8 cellular contexts compared by ENCODE assay signal in the genomic region with DNA sequence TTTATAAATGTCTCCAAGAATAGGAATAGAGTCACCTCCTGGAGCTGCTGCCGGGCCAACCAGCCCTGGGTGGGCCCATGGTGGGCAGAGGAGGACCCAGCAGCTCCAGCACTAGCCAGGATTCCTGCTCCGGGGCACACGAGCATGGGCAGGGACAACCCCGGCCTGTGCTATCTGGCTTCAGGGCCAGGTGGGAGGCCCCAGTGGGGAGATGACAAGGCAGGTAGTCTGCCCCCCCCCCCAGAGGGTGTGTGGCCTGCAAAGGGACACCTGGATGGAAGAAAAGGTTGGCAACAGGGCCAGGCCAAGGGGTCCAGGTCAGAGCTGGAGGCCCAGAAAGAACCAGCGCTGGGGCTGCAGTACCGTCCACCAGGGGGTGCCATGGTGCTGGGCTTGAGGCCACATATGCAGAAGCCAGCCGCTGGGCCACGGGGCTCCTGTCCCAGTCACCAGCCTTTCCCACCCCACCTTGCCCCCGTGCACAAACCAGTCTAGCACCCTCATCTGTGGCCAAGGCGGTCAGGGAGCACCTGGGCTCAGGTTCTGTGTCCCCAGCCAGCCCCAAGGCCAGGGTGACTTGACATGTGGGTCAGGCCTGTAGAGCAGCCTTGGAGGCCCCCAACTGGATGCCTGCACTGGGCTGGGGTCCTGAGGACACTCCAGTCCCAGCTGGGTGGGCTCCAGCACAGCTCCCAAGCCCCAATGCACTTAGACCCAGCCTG. TPM values are rescaled to one million over a fixed set of nuclear protein-coding genes. Genes with fewer than 3 reads are reported as not detected.
DNase-seq lines count a peak whose midpoint lies in the region; ATAC-seq and TF ChIP-seq lines count a peak whose summit lies in the region.

No MANE protein-coding gene starts in this region.

- ATAC-seq in HG03280 (IDR thresholded peaks at IDR 0.05; ENCODE audit: unreplicated experiment) (peak; percentile 46), omental fat pad (ENCODE audit: low FRiP score) (peak; percentile 58), HG02938 (IDR thresholded peaks at IDR 0.05; ENCODE audit: unreplicated experiment) (no peak)

- POLR2A ChIA-PET in RWPE1 (lab: Yijun Ruan, JAX; ENCODE audit: low non-redundant PET): interaction anchor here (0.7 kb wide), 1 partner anchor 127 kb away, joined by 3 read pairs; no protein-coding TSS in a partner anchor

- H3K27ac ChIP-seq in RWPE1 (peak overlapping the region; percentile 81), substantia nigra (ENCODE audit: low read depth, low read length, poor library complexity, severe bottlenecking) (no peak overlapping the region)

- peak; percentile 85 for DNase-seq in CD1c-positive myeloid dendritic cell (ENCODE audit: extremely low spot score)
- DNase-seq in RWPE1 (ENCODE audit: low spot score): peak; percentile 53
- peak; percentile 89 for DNase-seq in activated gamma-delta T cell treated with Interleukin-2 at 50 U/mL for 16 hours
- DNase-seq in foreskin melanocyte: peak; percentile 42
- peak; percentile 86 for DNase-seq in omental fat pad (ENCODE audit: low spot score)
- DNase-seq in substantia nigra (lab: John Stamatoyannopoulos, UW): peak in 45 of 49 donors; percentile 24 to 88 (median 71)

- TF ChIP-seq CTCF in RWPE1 (conservative IDR thresholded peaks at IDR 0.05; ENCODE audit: low read depth): peak; percentile 77
- peak in 2 of 3 donors; percentile 32 to 87 for TF ChIP-seq CTCF in omental fat pad (IDR thresholded peaks at IDR 0.05)

- CTCF ChIA-PET in RWPE1 (lab: Yijun Ruan, JAX): interaction anchor here (0.6 to 7.5 kb wide), 31 partner anchors 9 to 598 kb away, joined by 3 to 161 read pairs (median 4); a partner anchor contains a TSS

RNA-seq across cellular contexts. Expression of a gene that starts 3.5 kb away (rescaled TPM):
- total RNA-seq in omental fat pad: 1 to 10 TPM in 3 of 4 donors, under 1 TPM in 1; 0.19 to 6.4 (median 2.7) TPM

RNA-seq across cellular contexts. Expression of a gene that starts 3.6 kb away (rescaled TPM):
- 1 to 10 TPM; 1.1 to 2.8 (median 1.2) TPM for total RNA-seq in omental fat pad

RNA-seq across cellular contexts. Expression of a gene that starts 34.9 kb away (rescaled TPM):
- total RNA-seq in omental fat pad: 1 to 10 TPM in 1 of 4 donors, under 1 TPM in 1, not detected in 2; 0.24 to 2.6 TPM
